ENCODE assay signal across 25 cellular contexts in the genomic region with DNA sequence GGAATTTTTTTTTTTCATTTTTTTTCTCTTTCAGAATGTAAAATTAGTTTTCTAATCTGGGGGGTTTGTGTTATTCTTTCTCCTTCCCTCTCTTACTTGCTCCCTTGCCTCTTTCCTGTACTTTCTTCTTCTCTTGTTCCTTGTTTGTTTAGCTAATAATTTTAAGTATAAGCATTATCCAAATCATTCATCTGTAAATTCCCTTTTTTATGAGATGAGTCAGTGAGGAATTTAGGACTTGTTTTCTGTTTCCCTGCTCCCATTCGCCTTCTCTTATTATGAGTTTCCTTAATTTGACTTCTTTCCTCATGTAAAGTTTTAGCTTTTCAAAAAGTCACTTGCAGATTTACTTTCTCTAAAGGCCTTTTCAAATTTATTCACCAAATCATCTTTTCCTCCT.
"Had no signal": no experiment of that assay in that cellular context is flagged by ENCODE, and none has a peak within 500 bp of the region (broad histone marks: within the 10 kb centered on the region; RNA-seq: fewer than 3 reads in every experiment).

No MANE protein-coding gene starts in this region.

- FAIRE-seq: astrocyte, colon had no signal

- H3K36me3 ChIP-seq: esophagus muscularis mucosa, gastroesophageal sphincter, heart right ventricle had no signal

- H3K4me1 ChIP-seq: esophagus muscularis mucosa, gastroesophageal sphincter, heart right ventricle had no signal

- H3K9me3 ChIP-seq: esophagus muscularis mucosa, gastroesophageal sphincter, heart right ventricle had no signal

- H3K4me2 ChIP-seq: hepatocyte had no signal

- H3K4me3 ChIP-seq: esophagus muscularis mucosa, gastroesophageal sphincter, heart right ventricle, hepatocyte had no signal

- H3K27ac ChIP-seq: esophagus muscularis mucosa, gastroesophageal sphincter, heart right ventricle, hepatocyte had no signal

- H2AFZ ChIP-seq: hepatocyte had no signal

- DNase-seq: activated CD4-positive, alpha-beta memory T cell treated with anti-CD3 and anti-CD28 coated beads, Interleukin-2, amount 10 ng/mL, durations not matched to agents 7 days and 5 days; activated CD4-positive, alpha-beta T cell treated with anti-CD3 and anti-CD28 coated beads for 1 hour; activated CD4-positive, alpha-beta T cell treated with anti-CD3 and anti-CD28 coated beads for 4 hours; activated CD4-positive, alpha-beta T cell treated with anti-CD3 and anti-CD28 coated beads, Interleukin-2, amount 10 ng/mL, durations not matched to agents 7 days and 5 days; activated CD4-positive, alpha-beta T cell treated with anti-CD3 and anti-CD28 coated beads, Interleukin-2, amount 50 U/mL, for 4 hours; activated CD8-positive, alpha-beta memory T cell treated with anti-CD3 and anti-CD28 coated beads, Interleukin-2, amount 50 U/mL, for 48 hours; activated effector memory CD4-positive, alpha-beta T cell treated with Interleukin-2 at 50 U/mL for 16 hours; activated gamma-delta T cell treated with Interleukin-2 at 50 U/mL for 16 hours; activated naive CD4-positive, alpha-beta T cell treated with anti-CD3 and anti-CD28 coated beads, Interleukin-2, amount 50 U/mL, for 16 hours; activated naive CD4-positive, alpha-beta T cell treated with Interleukin-2 at 50 U/mL for 16 hours; activated T-cell treated with anti-CD3 and anti-CD28 coated beads for 4 hours; activated T-cell treated with anti-CD3 and anti-CD28 coated beads, Interleukin-2, amount 50 U/mL, for 4 hours; amniotic stem cell; anterior cingulate cortex; caudate nucleus; effector CD8-positive, alpha-beta T cell; foreskin melanocyte; heart right ventricle; T-helper 2 cell had no signal

- H3K27me3 ChIP-seq: esophagus muscularis mucosa, gastroesophageal sphincter, heart right ventricle, hepatocyte had no signal

- H3K79me2 ChIP-seq: hepatocyte had no signal

- ATAC-seq: activated T-cell treated with anti-CD3 and anti-CD28 coated beads, Interleukin-2, amount 50 U/mL, for 4 hours; activated T-helper 17 cell treated with anti-CD3 and anti-CD28 coated beads, Interleukin-2, amount 50 U/mL, for 72 hours; gastroesophageal sphincter; heart right ventricle had no signal
